ENCODE assay signal across 9 cellular contexts in genomic region chr2:8574196-8575010, GRCh38.
DNase-seq lines count a peak whose midpoint lies in the region; ATAC-seq, FAIRE-seq and TF ChIP-seq lines count a peak whose summit lies in the region.
"Had no signal": no experiment of that assay in that cellular context is flagged by ENCODE, and none has a peak within 500 bp of the region (broad histone marks: within the 10 kb centered on the region; RNA-seq: fewer than 3 reads in every experiment).

No MANE protein-coding gene starts in this region.

- TF ChIP-seq CTCF in right lobe of liver (IDR thresholded peaks at IDR 0.05) = no peak
- no peak for TF ChIP-seq CTCF in foreskin fibroblast (IDR thresholded peaks at IDR 0.05; ENCODE audit: low read depth, low read length)
- no peak for TF ChIP-seq CTCF in left ventricle myocardium inferior (IDR thresholded peaks at IDR 0.05; ENCODE audit: borderline replicate concordance)

- no peaks in the 10 kb centered on the region for H3K27me3 ChIP-seq in GM23248 (replicated peaks; ENCODE audit: insufficient read depth)
- no peaks in the 10 kb centered on the region for H3K27me3 ChIP-seq in right lobe of liver
- no peaks in the 10 kb centered on the region for H3K27me3 ChIP-seq in left ventricle myocardium inferior (ENCODE audit: low read depth)

- H3F3A ChIP-seq in GM23248 (ENCODE audit: insufficient read depth) = no peaks in the 10 kb centered on the region

- intact Hi-C loops in right lobe of liver (cut with DNase I) = no loop called here
- intact Hi-C loops in left ventricle myocardium inferior (cut with micrococcal nuclease) = no loop called here

- no peak overlapping the region for H3K4me2 ChIP-seq in GM23248 (ENCODE audit: unreplicated experiment)

- H3K36me3 ChIP-seq in GM23248 (ENCODE audit: low read depth) (no peaks in the 10 kb centered on the region), right lobe of liver (no peaks in the 10 kb centered on the region), left ventricle myocardium inferior (no peaks in the 10 kb centered on the region)

- no peaks in the 10 kb centered on the region for H3K79me2 ChIP-seq in GM23248 (ENCODE audit: insufficient read depth)

- H3K4me1 ChIP-seq in GM23248 (ENCODE audit: insufficient read depth) (no peaks in the 10 kb centered on the region), right lobe of liver (no peaks in the 10 kb centered on the region), left ventricle myocardium inferior (peaks cover 13% of the 10 kb centered on the region)

- no peak for TF ChIP-seq POLR2A in GM12892 (IDR thresholded peaks at IDR 0.05; ENCODE audit: low read depth, low read length)
- no peak for TF ChIP-seq POLR2A in right lobe of liver (IDR thresholded peaks at IDR 0.05)

- H3K9me2 ChIP-seq in GM23248 (ENCODE audit: insufficient read depth) = no peaks in the 10 kb centered on the region

- H2AFZ ChIP-seq in GM23248 = no peak overlapping the region
- H2AFZ ChIP-seq: parathyroid adenoma had no signal

- no peaks in the 10 kb centered on the region for H4K20me1 ChIP-seq in GM23248 (ENCODE audit: insufficient read depth)

- in situ Hi-C loops in GM23248 (cut with MboI) = no loop called here

- no peak overlapping the region for H3K27ac ChIP-seq in GM23248
- no peak overlapping the region for H3K27ac ChIP-seq in right lobe of liver
- no peak overlapping the region for H3K27ac ChIP-seq in left ventricle myocardium inferior (replicated peaks)
- H3K27ac ChIP-seq: parathyroid adenoma had no signal

- DNase-seq in GM12892 (ENCODE audit: insufficient read length) (peak; percentile 48), GM23248 (peak; percentile 19), NCI-H774 (lab: John Stamatoyannopoulos, UW) (peak; percentile 31), right lobe of liver (peak in 1 of 3 donors; percentile 50), amygdala (lab: John Stamatoyannopoulos, UW) (no peak), foreskin fibroblast (no peak), T-helper 9 cell (no peak), left ventricle myocardium inferior (no peak)

- no peak overlapping the region for H3K4me3 ChIP-seq in GM23248
- H3K4me3 ChIP-seq in right lobe of liver = no peak overlapping the region
- no peak overlapping the region for H3K4me3 ChIP-seq in foreskin fibroblast (ENCODE audit: low read depth in 1 of 2, low read length in 2 of 2)
- H3K4me3 ChIP-seq in left ventricle myocardium inferior = no peak overlapping the region

- no peak overlapping the region for H3K9ac ChIP-seq in GM23248
- H3K9ac ChIP-seq: parathyroid adenoma had no signal

- H3K9me3 ChIP-seq in GM23248 (ENCODE audit: low read depth) (no peaks in the 10 kb centered on the region), right lobe of liver (no peaks in the 10 kb centered on the region), left ventricle myocardium inferior (replicated peaks) (no peaks in the 10 kb centered on the region)

- no peak for FAIRE-seq in GM12892 (lab: Jason Lieb, UNC)

- peak; percentile 13 to 52 (median 37) for ATAC-seq in right lobe of liver

- WGBS in GM23248 (ENCODE audit: low coverage in 1 of 2, low lambda C conversion rate in 2 of 2, missing lambda C conversion rate in 2 of 2), 2 experiments = 91% methylated on average over 24 of the region's 24 CpGs
- 27% methylated on average over 8 of the region's 24 CpGs for WGBS in right lobe of liver (ENCODE audit: insufficient coverage, low coverage, low lambda C conversion rate, missing lambda C conversion rate)

Comparison
In these comparisons a context has a peak if more than half of its experiments do, and no peak if none do; other contexts are left out.
1. DNase-seq: peak in GM12892 (single experiment), GM23248 (single experiment) and NCI-H774 (single experiment); none in amygdala (0 of 56), foreskin fibroblast (0 of 2), T-helper 9 cell (single experiment) and left ventricle myocardium inferior (single experiment).